In the genomic region with DNA sequence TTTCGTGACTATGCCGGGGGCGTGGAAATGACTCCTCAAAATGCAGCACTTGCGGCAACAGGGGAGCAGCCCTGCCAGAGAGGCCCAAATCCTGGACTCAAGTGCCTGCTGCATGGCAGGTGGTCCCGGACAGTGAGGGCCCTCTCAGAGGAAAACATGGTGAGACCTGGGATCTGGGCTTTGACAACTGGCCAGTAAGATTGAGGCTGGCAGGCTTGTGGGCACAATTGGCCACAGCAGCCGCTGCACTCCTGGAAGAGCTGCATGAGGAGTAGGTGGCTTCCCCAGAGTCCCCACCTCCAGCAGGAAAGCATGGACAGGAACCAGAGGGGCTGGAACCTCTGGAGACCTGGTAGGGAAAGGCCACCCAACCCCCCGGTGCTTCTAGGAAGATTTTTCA, we compare ENCODE assay signal across 1 cellular context.
TF ChIP-seq lines count a peak whose summit lies in the region.

No MANE protein-coding gene starts in this region.

TF ChIP-seq in A549, 52 proteins besides CTCF, POLR2A, EP300 and RAD21:
- TF ChIP-seq, protein P1, sequence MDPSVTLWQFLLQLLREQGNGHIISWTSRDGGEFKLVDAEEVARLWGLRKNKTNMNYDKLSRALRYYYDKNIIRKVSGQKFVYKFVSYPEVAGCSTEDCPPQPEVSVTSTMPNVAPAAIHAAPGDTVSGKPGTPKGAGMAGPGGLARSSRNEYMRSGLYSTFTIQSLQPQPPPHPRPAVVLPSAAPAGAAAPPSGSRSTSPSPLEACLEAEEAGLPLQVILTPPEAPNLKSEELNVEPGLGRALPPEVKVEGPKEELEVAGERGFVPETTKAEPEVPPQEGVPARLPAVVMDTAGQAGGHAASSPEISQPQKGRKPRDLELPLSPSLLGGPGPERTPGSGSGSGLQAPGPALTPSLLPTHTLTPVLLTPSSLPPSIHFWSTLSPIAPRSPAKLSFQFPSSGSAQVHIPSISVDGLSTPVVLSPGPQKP (IDR thresholded peaks at IDR 0.05; ENCODE audit: low read depth, low read length), result no peak
- TF ChIP-seq NFE2L2 (conservative IDR thresholded peaks at IDR 0.05; ENCODE audit: low read length), result no peak
- TF ChIP-seq RARB (CRISPR knock-in tag; IDR thresholded peaks at IDR 0.05), result no peak
- TF ChIP-seq, protein P2, sequence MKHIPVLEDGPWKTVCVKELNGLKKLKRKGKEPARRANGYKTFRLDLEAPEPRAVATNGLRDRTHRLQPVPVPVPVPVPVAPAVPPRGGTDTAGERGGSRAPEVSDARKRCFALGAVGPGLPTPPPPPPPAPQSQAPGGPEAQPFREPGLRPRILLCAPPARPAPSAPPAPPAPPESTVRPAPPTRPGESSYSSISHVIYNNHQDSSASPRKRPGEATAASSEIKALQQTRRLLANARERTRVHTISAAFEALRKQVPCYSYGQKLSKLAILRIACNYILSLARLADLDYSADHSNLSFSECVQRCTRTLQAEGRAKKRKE (CRISPR knock-in tag; IDR thresholded peaks at IDR 0.05; ENCODE audit: low read depth), result no peak
- no peak for TF ChIP-seq MAZ (IDR thresholded peaks at IDR 0.05; ENCODE audit: borderline replicate concordance, low read depth, low read length)
- TF ChIP-seq, protein P3, sequence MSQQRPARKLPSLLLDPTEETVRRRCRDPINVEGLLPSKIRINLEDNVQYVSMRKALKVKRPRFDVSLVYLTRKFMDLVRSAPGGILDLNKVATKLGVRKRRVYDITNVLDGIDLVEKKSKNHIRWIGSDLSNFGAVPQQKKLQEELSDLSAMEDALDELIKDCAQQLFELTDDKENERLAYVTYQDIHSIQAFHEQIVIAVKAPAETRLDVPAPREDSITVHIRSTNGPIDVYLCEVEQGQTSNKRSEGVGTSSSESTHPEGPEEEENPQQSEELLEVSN (IDR thresholded peaks at IDR 0.05; ENCODE audit: borderline replicate concordance, low read depth), result no peak
- TF ChIP-seq HEYL (CRISPR knock-in tag; IDR thresholded peaks at IDR 0.05), result no peak
- no peak for TF ChIP-seq EHF (CRISPR knock-in tag; IDR thresholded peaks at IDR 0.05)
- no peak for TF ChIP-seq ZSCAN20 (CRISPR knock-in tag; IDR thresholded peaks at IDR 0.05)
- TF ChIP-seq, protein P4, sequence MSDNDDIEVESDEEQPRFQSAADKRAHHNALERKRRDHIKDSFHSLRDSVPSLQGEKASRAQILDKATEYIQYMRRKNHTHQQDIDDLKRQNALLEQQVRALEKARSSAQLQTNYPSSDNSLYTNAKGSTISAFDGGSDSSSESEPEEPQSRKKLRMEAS (IDR thresholded peaks at IDR 0.05), result no peak
- TF ChIP-seq, protein P5, sequence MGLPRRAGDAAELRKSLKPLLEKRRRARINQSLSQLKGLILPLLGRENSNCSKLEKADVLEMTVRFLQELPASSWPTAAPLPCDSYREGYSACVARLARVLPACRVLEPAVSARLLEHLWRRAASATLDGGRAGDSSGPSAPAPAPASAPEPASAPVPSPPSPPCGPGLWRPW (IDR thresholded peaks at IDR 0.05), result no peak
- TF ChIP-seq MAFK (IDR thresholded peaks at IDR 0.05; ENCODE audit: partially characterized antibody), result no peak
- TF ChIP-seq RCOR1 (IDR thresholded peaks at IDR 0.05; ENCODE audit: low read depth, low read length), result no peak
- TF ChIP-seq, protein P6, sequence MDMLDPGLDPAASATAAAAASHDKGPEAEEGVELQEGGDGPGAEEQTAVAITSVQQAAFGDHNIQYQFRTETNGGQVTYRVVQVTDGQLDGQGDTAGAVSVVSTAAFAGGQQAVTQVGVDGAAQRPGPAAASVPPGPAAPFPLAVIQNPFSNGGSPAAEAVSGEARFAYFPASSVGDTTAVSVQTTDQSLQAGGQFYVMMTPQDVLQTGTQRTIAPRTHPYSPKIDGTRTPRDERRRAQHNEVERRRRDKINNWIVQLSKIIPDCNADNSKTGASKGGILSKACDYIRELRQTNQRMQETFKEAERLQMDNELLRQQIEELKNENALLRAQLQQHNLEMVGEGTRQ (IDR thresholded peaks at IDR 0.05), result no peak
- no peak for TF ChIP-seq HOXA7 (CRISPR knock-in tag; IDR thresholded peaks at IDR 0.05)
- TF ChIP-seq, protein P7, sequence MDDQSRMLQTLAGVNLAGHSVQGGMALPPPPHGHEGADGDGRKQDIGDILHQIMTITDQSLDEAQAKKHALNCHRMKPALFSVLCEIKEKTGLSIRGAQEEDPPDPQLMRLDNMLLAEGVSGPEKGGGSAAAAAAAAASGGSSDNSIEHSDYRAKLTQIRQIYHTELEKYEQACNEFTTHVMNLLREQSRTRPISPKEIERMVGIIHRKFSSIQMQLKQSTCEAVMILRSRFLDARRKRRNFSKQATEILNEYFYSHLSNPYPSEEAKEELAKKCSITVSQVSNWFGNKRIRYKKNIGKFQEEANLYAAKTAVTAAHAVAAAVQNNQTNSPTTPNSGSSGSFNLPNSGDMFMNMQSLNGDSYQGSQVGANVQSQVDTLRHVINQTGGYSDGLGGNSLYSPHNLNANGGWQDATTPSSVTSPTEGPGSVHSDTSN (IDR thresholded peaks at IDR 0.05), result no peak
- TF ChIP-seq CHD2 (IDR thresholded peaks at IDR 0.05; ENCODE audit: low read length, partially characterized antibody), result no peak
